Comparison of ENCODE assay signal across 8 cellular contexts in genomic region chr1:20485527-20486456, GRCh38. TPM values are rescaled to one million over a fixed set of nuclear protein-coding genes. Genes with fewer than 3 reads are reported as not detected.
A peak's percentile ranks its signal among the peaks of the same experiment; 100 is the strongest.
DNase-seq lines count a peak whose midpoint lies in the region; ATAC-seq, FAIRE-seq and TF ChIP-seq lines count a peak whose summit lies in the region.

Gene CAMK2N1, minus strand, starts transcription at chr1:20486210. Its CDS starts 831 bp downstream, at chr1:20485379.

- no peaks in the 10 kb centered on the region for H4K20me1 ChIP-seq in SU-DHL-6 (ENCODE audit: low read depth, low read length)

- no peaks in the 10 kb centered on the region for H3F3A ChIP-seq in SU-DHL-6 (ENCODE audit: insufficient read depth)

- WGBS in pancreas, 2 donors, result 0 to 1% methylated on average over 69 to 104 of the region's 104 CpGs

- H3K9ac ChIP-seq in SU-DHL-6 (ENCODE audit: low read length), result no peak within 1 kb of the TSS

- H3K9me3 ChIP-seq in SU-DHL-6 (ENCODE audit: insufficient read depth, low read length) (no peaks in the 10 kb centered on the region), pancreas (no peaks in the 10 kb centered on the region), vagina (no peaks in the 10 kb centered on the region)

- DNase-seq in NCI-H524 (lab: John Stamatoyannopoulos, UW) (peak; percentile 42), NCI-H524 treated with DMSO at 0.1 percent for 48 hours (lab: John Stamatoyannopoulos, UW) (no peak), left cardiac atrium (peak; percentile 80), pancreas (peak; percentile 36 to 78 (median 56)), vagina (ENCODE audit: extremely low spot score in 2 of 2) (no peak)

- no peak for TF ChIP-seq POLR2A in vagina (IDR thresholded peaks at IDR 0.05)

- intact Hi-C loops in left cardiac atrium (cut with DNase I) (loop anchor here in 1 of 2 donors (10.0 kb wide), 1 partner anchor 561 kb away; the partner anchor contains the start of gene PLA2G2E), pancreas (cut with DNase I) (loop anchor here in 1 of 3 donors (5.0 kb wide), 1 partner anchor 108 kb away; no protein-coding TSS in a partner anchor), vagina (cut with DNase I) (no loop called here)

- no peak for TF ChIP-seq CTCF in SU-DHL-6 (IDR thresholded peaks at IDR 0.05; ENCODE audit: insufficient read depth, low read length, poor library complexity, severe bottlenecking)
- TF ChIP-seq CTCF in pancreas (IDR thresholded peaks at IDR 0.05), result no peak
- TF ChIP-seq CTCF in vagina (IDR thresholded peaks at IDR 0.05), result no peak

- H2AFZ ChIP-seq in SU-DHL-6 (ENCODE audit: low read depth, low read length, severe bottlenecking), result no peak within 1 kb of the TSS

- H3K27ac ChIP-seq in SU-DHL-6 (ENCODE audit: low read depth, low read length), result no peak within 1 kb of the TSS
- H3K27ac ChIP-seq in angular gyrus (ENCODE audit: low read depth, low read length), result peak within 1 kb of the TSS; percentile 99
- H3K27ac ChIP-seq in pancreas, result peak within 1 kb of the TSS; percentile 23 to 55 (median 43)
- peak within 1 kb of the TSS; percentile 85 for H3K27ac ChIP-seq in vagina

- ATAC-seq in left cardiac atrium, result peak; percentile 87 to 89
- peak; percentile 73 to 79 (median 76) for ATAC-seq in pancreas
- no peak for ATAC-seq in GM18861 (IDR thresholded peaks at IDR 0.05; ENCODE audit: unreplicated experiment)

- H3K36me3 ChIP-seq in SU-DHL-6 (ENCODE audit: low read length), result no peaks in the 10 kb centered on the region
- no peaks in the 10 kb centered on the region for H3K36me3 ChIP-seq in pancreas
- no peaks in the 10 kb centered on the region for H3K36me3 ChIP-seq in vagina

- H3K9me2 ChIP-seq in SU-DHL-6 (replicated peaks; ENCODE audit: insufficient read depth, low read length), result no peaks in the 10 kb centered on the region

- H3K4me3 ChIP-seq in SU-DHL-6 (ENCODE audit: insufficient read depth, low read length, poor library complexity, severe bottlenecking), result no peak within 1 kb of the TSS
- H3K4me3 ChIP-seq in pancreas, result peak within 1 kb of the TSS; percentile 20 to 53 (median 32)
- H3K4me3 ChIP-seq in vagina, result peak within 1 kb of the TSS; percentile 60 to 79

- H3K27me3 ChIP-seq in SU-DHL-6 (ENCODE audit: low read length), result no peaks in the 10 kb centered on the region; the same call in 1 of the 2 replicates
- peaks cover 0 to 17% (median 2%) of the 10 kb centered on the region in 4 donors for H3K27me3 ChIP-seq in pancreas
- no peaks in the 10 kb centered on the region for H3K27me3 ChIP-seq in vagina

- H3K4me2 ChIP-seq in SU-DHL-6 (ENCODE audit: low read depth, low read length, poor library complexity, severe bottlenecking), result peak within 1 kb of the TSS; percentile 41

- H3K4me1 ChIP-seq in pancreas (peaks cover 0 to 11% (median 0%) of the 10 kb centered on the region in 3 donors), vagina (peaks cover 36% of the 10 kb centered on the region)

- no peaks in the 10 kb centered on the region for H3K79me2 ChIP-seq in SU-DHL-6 (ENCODE audit: insufficient read depth, low read length)

- FAIRE-seq in pancreas (lab: Jason Lieb, UNC), result no peak

RNA-seq across cellular contexts. Expression of gene CAMK2N1, which starts in this region (rescaled TPM):
- total RNA-seq in left cardiac atrium, result 10 to 100 TPM; 19.4 to 25.3 TPM
- total RNA-seq in pancreas, result 1 to 10 TPM; 3.4 to 9.3 (median 5.5) TPM
- polyA plus RNA-seq in pancreas, result 10 to 100 TPM in 1 of 2 donors, 1 to 10 TPM in 1; 6.8 to 40.7 TPM
- 18.9 TPM for total RNA-seq in vagina

Comparison
In these comparisons a context has a peak if more than half of its experiments do, and no peak if none do; other contexts are left out.
1. DNase-seq: peak in NCI-H524 (2 of 2), left cardiac atrium (single experiment) and pancreas (6 of 6); none in NCI-H524 treated with DMSO at 0.1 percent for 48 hours (single experiment) and vagina (0 of 2).